Comparison of ENCODE assay signal across 1 cellular context in genomic region chr3:126703512-126704493, GRCh38.
TF ChIP-seq lines count a peak whose summit lies in the region.

TSS of gene CHCHD6 (plus strand) at chr3:126704240. CDS start at chr3:126704313, 73 bp downstream.

TF ChIP-seq in HepG2, 621 proteins besides CTCF, POLR2A, EP300 and RAD21 (continued from another document and continues in another):
- TF ChIP-seq ZMYM3 (CRISPR knock-in tag; IDR thresholded peaks at IDR 0.05) (no peak; the same call in 1 of the 2 replicates), ZNF207 (IDR thresholded peaks at IDR 0.05; ENCODE audit: borderline replicate concordance) (no peak), ZNF557 (CRISPR knock-in tag; IDR thresholded peaks at IDR 0.05) (no peak), ELF3 (CRISPR knock-in tag; IDR thresholded peaks at IDR 0.05) (peak; percentile 48; the same call in 1 of the 2 replicates), CREBL2 (CRISPR knock-in tag; IDR thresholded peaks at IDR 0.05; ENCODE audit: borderline replicate concordance) (no peak), ZNF800 (CRISPR knock-in tag; IDR thresholded peaks at IDR 0.05) (no peak), MXD1 (CRISPR knock-in tag; IDR thresholded peaks at IDR 0.05) (peak; percentile 93; the same call in 1 of the 2 replicates), MAX (IDR thresholded peaks at IDR 0.05) (peak; percentile 90), HINFP (CRISPR knock-in tag; IDR thresholded peaks at IDR 0.05; ENCODE audit: low read depth) (no peak), ZNF451 (CRISPR knock-in tag; IDR thresholded peaks at IDR 0.05) (no peak), ZSCAN31 (CRISPR knock-in tag; IDR thresholded peaks at IDR 0.05; ENCODE audit: low read depth) (no peak; the same call in 1 of the 2 replicates), MNT (IDR thresholded peaks at IDR 0.05) (peak; percentile 62; the same call in 1 of the 2 replicates), ZNF883 (CRISPR knock-in tag; IDR thresholded peaks at IDR 0.05; ENCODE audit: not compliant biosample characterization) (peak; percentile 65), JUN (CRISPR knock-in tag; IDR thresholded peaks at IDR 0.05) (no peak), REPIN1 (CRISPR knock-in tag; IDR thresholded peaks at IDR 0.05; ENCODE audit: borderline replicate concordance, low read depth) (peak; percentile 74), SP1 (IDR thresholded peaks at IDR 0.05) (no peak), SP1 (CRISPR knock-in tag; IDR thresholded peaks at IDR 0.05) (peak; percentile 35; the same call in 1 of the 2 replicates), WIZ (CRISPR knock-in tag; IDR thresholded peaks at IDR 0.05) (no peak; the same call in 1 of the 2 replicates), TBP (CRISPR knock-in tag; IDR thresholded peaks at IDR 0.05) (no peak), DNMT3B (CRISPR knock-in tag; conservative IDR thresholded peaks at IDR 0.05) (no peak), SALL1 (CRISPR knock-in tag; IDR thresholded peaks at IDR 0.05) (peak; percentile 87), ZNF282 (IDR thresholded peaks at IDR 0.05; ENCODE audit: partially characterized antibody) (no peak), HMG20B (CRISPR knock-in tag; conservative IDR thresholded peaks at IDR 0.05) (no peak), HNRNPL (IDR thresholded peaks at IDR 0.05; ENCODE audit: low read depth, low read length) (0 out of 2 replicates have a peak, but pooled peaks have one; percentile 51), MTF1 (CRISPR knock-in tag; IDR thresholded peaks at IDR 0.05) (no peak), FLYWCH1 (CRISPR knock-in tag; IDR thresholded peaks at IDR 0.05) (no peak), SNAPC4 (CRISPR knock-in tag; IDR thresholded peaks at IDR 0.05) (no peak), ZBTB3 (CRISPR knock-in tag; IDR thresholded peaks at IDR 0.05; ENCODE audit: borderline replicate concordance, low read depth) (no peak), ZNF773 (CRISPR knock-in tag; IDR thresholded peaks at IDR 0.05; ENCODE audit: borderline replicate concordance) (no peak), GABPA (IDR thresholded peaks at IDR 0.05; ENCODE audit: low read depth, low read length) (no peak), GABPA (CRISPR knock-in tag; IDR thresholded peaks at IDR 0.05; ENCODE audit: low read depth) (peak; percentile 67), REST (IDR thresholded peaks at IDR 0.05; ENCODE audit: borderline replicate concordance in 1 of 2, low read depth in 1 of 2, low read length in 2 of 2) (no peak), ZNF512 (CRISPR knock-in tag; IDR thresholded peaks at IDR 0.05) (peak; percentile 76; the same call in 1 of the 2 replicates), ZNF577 (CRISPR knock-in tag; IDR thresholded peaks at IDR 0.05; ENCODE audit: borderline replicate concordance, low read depth) (no peak), GRHL1 (CRISPR knock-in tag; conservative IDR thresholded peaks at IDR 0.05) (no peak), ZNF431 (CRISPR knock-in tag; IDR thresholded peaks at IDR 0.05; ENCODE audit: borderline replicate concordance, low read depth) (no peak), ZNF891 (CRISPR knock-in tag; IDR thresholded peaks at IDR 0.05) (peak; percentile 44; the same call in 1 of the 2 replicates), ZNF549 (CRISPR knock-in tag; IDR thresholded peaks at IDR 0.05) (no peak), SOX5 (CRISPR knock-in tag; IDR thresholded peaks at IDR 0.05; ENCODE audit: borderline replicate concordance) (0 out of 2 replicates have a peak, but pooled peaks have one; percentile 20), EZH2 (conservative IDR thresholded peaks at IDR 0.05; ENCODE audit: low read depth, low read length) (no peak), ATRX (CRISPR knock-in tag; IDR thresholded peaks at IDR 0.05; ENCODE audit: borderline replicate concordance) (no peak), YY1 (IDR thresholded peaks at IDR 0.05; ENCODE audit: insufficient read depth, insufficient replicate concordance, low read depth, low read length) (peak; percentile 59), GATA4 (IDR thresholded peaks at IDR 0.05; ENCODE audit: borderline replicate concordance, low read depth) (no peak), ZNF607 (CRISPR knock-in tag; IDR thresholded peaks at IDR 0.05; ENCODE audit: borderline replicate concordance) (peak; percentile 40; the same call in 1 of the 2 replicates), SKI (IDR thresholded peaks at IDR 0.05; ENCODE audit: partially characterized antibody) (no peak), ZNF33A (CRISPR knock-in tag; IDR thresholded peaks at IDR 0.05; ENCODE audit: borderline replicate concordance) (no peak), TCF7L2 (IDR thresholded peaks at IDR 0.05; ENCODE audit: low read depth, low read length) (no peak), ZNF44 (CRISPR knock-in tag; IDR thresholded peaks at IDR 0.05) (no peak)
